In genomic region chr1:162666006-162666645, GRCh38 we compare ENCODE assay signal across 1 cellular context.
TF ChIP-seq lines count a peak whose summit lies in the region.

No MANE protein-coding gene starts in this region.

TF ChIP-seq in IMR-90, 13 proteins besides CTCF, POLR2A, EP300 and RAD21:
- TF ChIP-seq MAFK (IDR thresholded peaks at IDR 0.05; ENCODE audit: low read depth, low read length) (no peak), MAZ (IDR thresholded peaks at IDR 0.05; ENCODE audit: borderline replicate concordance, low read depth, low read length) (no peak), BHLHE40 (IDR thresholded peaks at IDR 0.05; ENCODE audit: low read depth, low read length) (no peak), MXI1 (IDR thresholded peaks at IDR 0.05; ENCODE audit: borderline replicate concordance, low read depth, low read length) (no peak), ELK1 (IDR thresholded peaks at IDR 0.05; ENCODE audit: borderline replicate concordance, low read depth, low read length) (no peak), RCOR1 (IDR thresholded peaks at IDR 0.05; ENCODE audit: insufficient replicate concordance, low read length) (no peak), CEBPB (IDR thresholded peaks at IDR 0.05; ENCODE audit: low read depth, low read length) (no peak), FOS (IDR thresholded peaks at IDR 0.05; ENCODE audit: low read depth, low read length) (no peak), USF2 (IDR thresholded peaks at IDR 0.05; ENCODE audit: low read depth, low read length) (no peak)
